Comparison of ENCODE assay signal across 8 cellular contexts in the genomic region with DNA sequence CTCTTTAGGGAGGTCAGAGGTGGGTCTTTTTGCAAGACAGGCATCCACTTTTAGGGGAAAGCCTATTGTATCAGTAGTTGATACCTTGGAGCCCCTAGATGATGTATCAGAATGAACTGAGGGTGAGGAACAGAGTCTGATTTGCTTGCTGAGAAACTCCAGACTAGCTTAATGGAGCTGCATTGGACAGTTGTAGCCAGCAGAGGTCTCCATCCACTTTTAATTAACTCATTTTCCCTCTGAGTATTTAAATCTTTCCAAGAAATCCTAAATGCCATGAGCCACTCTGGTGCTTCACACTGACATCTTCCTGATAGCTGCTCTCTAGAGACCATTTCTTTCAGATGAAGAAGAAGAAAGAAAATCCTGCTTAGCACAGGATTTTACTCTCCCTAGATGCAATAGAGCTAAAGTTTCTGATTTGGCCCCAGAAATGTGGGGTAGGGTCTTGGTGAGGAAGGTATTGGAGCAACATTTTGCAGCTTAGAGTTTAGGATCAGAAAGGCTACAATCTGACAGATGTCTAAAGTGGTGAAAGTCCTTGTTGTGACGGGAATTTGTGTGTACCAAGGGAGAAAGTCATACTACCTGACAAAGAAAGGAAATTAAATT. TPM values are rescaled to one million over a fixed set of nuclear protein-coding genes. Genes with fewer than 3 reads are reported as not detected.
DNase-seq lines count a peak whose midpoint lies in the region; ATAC-seq and TF ChIP-seq lines count a peak whose summit lies in the region.

No MANE protein-coding gene starts in this region.

- H3K9me3 ChIP-seq in right lobe of liver = no peaks in the 10 kb centered on the region

- TF ChIP-seq CTCF in GM10266 (IDR thresholded peaks at IDR 0.05; ENCODE audit: control insufficient read depth, insufficient read depth, low read depth, missing control alignments) (peak; percentile 51), brain microvascular endothelial cell (IDR thresholded peaks at IDR 0.05; ENCODE audit: low read depth, low read length, missing control alignments) (peak; percentile 83), right lobe of liver (IDR thresholded peaks at IDR 0.05) (peak; percentile 54 to 62 (median 60))

- ATAC-seq in right lobe of liver = peak; percentile 74 to 86 (median 82)
- no peak for ATAC-seq in HG03521 (IDR thresholded peaks at IDR 0.05; ENCODE audit: unreplicated experiment)
- ATAC-seq in GM19463 (IDR thresholded peaks at IDR 0.05; ENCODE audit: unreplicated experiment) = no peak

- no peak for TF ChIP-seq POLR2A in right lobe of liver (IDR thresholded peaks at IDR 0.05)

- intact Hi-C loops in right lobe of liver (cut with DNase I) = no loop called here

- no peak for DNase-seq in GM10266 (ENCODE audit: extremely low spot score)
- peak; percentile 17 for DNase-seq in MV-4-11 (lab: John Stamatoyannopoulos, UW)
- DNase-seq in brain microvascular endothelial cell = peak; percentile 42
- DNase-seq in right lobe of liver = no peak
- DNase-seq in germinal center (ENCODE audit: low spot score) = no peak
- no peak for DNase-seq in activated gamma-delta T cell treated with Interleukin-2 at 50 U/mL for 16 hours

- H3K36me3 ChIP-seq in brain microvascular endothelial cell (replicated peaks) (no peaks in the 10 kb centered on the region), right lobe of liver (peaks cover 0 to 9% (median 0%) of the 10 kb centered on the region in 4 donors)

- H3K27ac ChIP-seq in brain microvascular endothelial cell (no peak overlapping the region), right lobe of liver (no peak overlapping the region)

- 100% methylated on average over 1 of the region's 1 CpG for WGBS in right lobe of liver (ENCODE audit: insufficient coverage, low coverage, low lambda C conversion rate, missing lambda C conversion rate)

- H3K27me3 ChIP-seq in brain microvascular endothelial cell (replicated peaks) (no peaks in the 10 kb centered on the region), right lobe of liver (no peaks in the 10 kb centered on the region)

- peaks cover 0 to 18% (median 0%) of the 10 kb centered on the region in 4 donors for H3K4me1 ChIP-seq in right lobe of liver

- H3K4me3 ChIP-seq in brain microvascular endothelial cell (ENCODE audit: low read depth, low read length) = no peak overlapping the region
- H3K4me3 ChIP-seq in right lobe of liver = no peak overlapping the region

- in situ Hi-C loops in brain microvascular endothelial cell (cut with HindIII; ENCODE audit: low pct_ligation_motif_present, low sequenced_read_pairs) = no loop called here

RNA-seq across cellular contexts. Expression of a gene that starts 38.0 kb away (rescaled TPM):
- 10 to 100 TPM; 21.9 to 31.3 (median 26.9) TPM for total RNA-seq in right lobe of liver

Comparison
In these comparisons a context has a peak if more than half of its experiments do, and no peak if none do; other contexts are left out.
1. DNase-seq: peak in MV-4-11 (single experiment) and brain microvascular endothelial cell (single experiment); none in GM10266 (single experiment), right lobe of liver (0 of 3), germinal center (single experiment) and activated gamma-delta T cell treated with Interleukin-2 at 50 U/mL for 16 hours (single experiment).
2. ATAC-seq: peak in right lobe of liver (4 of 4); none in HG03521 (single experiment) and GM19463 (single experiment).
3. Peak in every context shown above with its lines, with median percentiles within 50 percentile points of each other: CTCF ChIP-seq.